In genomic region chrX:71699023-71699344, GRCh38 we compare ENCODE assay signal across 7 cellular contexts. TPM values are rescaled to one million over a fixed set of nuclear protein-coding genes. Genes with fewer than 3 reads are reported as not detected.
"Had no signal": no experiment of that assay in that cellular context is flagged by ENCODE, and none has a peak within 500 bp of the region (broad histone marks: within the 10 kb centered on the region; RNA-seq: fewer than 3 reads in every experiment).

No MANE protein-coding gene starts in this region.

RNA-seq across cellular contexts. Expression of gene CXorf49, which starts 19.1 kb away (rescaled TPM):
- total RNA-seq: GM23248, GM23338, H1, H4, H7, H9, HFFc6 had no signal
- polyA plus RNA-seq: GM23248, GM23338, H1 had no signal
